In the genomic region with DNA sequence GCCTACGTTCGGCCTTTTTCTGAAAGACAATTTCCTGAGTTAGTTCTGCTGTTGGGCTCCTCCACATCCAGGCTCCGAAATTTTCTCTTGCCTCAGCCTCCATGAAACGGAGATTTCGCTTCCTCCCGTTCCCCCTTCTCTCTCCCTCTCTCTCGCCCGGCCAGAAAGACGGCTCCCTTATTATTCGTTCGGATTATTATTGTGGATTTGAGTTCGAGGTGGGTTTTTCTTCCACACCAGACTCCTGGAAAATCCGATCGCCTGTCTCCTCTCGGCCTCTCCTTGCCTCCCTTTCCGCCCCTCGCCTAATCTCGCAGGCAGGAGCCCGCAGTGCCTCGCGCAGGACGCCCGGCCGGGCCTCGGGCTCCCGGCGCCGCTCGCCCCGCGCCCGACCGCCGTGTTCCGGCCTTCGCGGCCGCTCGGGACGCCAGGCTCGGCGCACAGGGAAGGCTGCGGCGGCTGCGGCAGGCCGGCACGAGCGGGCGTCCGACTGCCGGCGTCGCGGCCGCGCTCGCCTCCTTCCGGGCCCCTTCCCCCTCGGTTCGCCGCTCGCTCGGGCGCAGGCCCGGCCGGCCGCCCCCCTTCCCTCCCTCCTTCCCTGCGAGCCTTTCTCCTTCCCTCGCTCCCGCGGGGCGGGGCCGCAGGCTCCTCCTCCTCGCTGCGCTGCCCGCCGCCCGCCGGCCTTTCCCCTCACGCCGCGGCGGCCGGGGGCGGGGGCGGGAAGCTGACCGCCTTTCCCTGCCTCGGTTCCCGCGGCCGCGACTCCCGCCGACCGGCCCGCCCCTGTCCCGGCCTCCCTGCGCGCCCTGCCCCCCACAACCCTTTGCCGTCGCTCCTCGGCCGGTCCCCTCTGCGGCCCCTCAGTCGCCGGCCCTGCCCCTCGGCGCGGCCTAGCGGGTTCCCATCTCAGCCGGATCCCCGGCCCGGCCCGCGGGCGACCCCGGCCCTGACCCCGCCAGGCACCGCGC, we compare ENCODE assay signal across 1 cellular context.
TF ChIP-seq lines count a peak whose summit lies in the region.

TSS of gene ARHGEF11 (minus strand) at position 492 of the 968 bp plus-strand sequence. CDS start 1,412 bp downstream, outside the sequence.

TF ChIP-seq in HepG2, 621 proteins besides CTCF, POLR2A, EP300 and RAD21 (continued from another document and continues in another):
- TF ChIP-seq UBTF (CRISPR knock-in tag; IDR thresholded peaks at IDR 0.05) (peak; percentile 86; the same call in 1 of the 2 replicates), FOXK2 (IDR thresholded peaks at IDR 0.05) (no peak), CSRNP2 (CRISPR knock-in tag; conservative IDR thresholded peaks at IDR 0.05; ENCODE audit: low read depth) (no peak), JUNB (CRISPR knock-in tag; IDR thresholded peaks at IDR 0.05; ENCODE audit: borderline replicate concordance) (no peak), JUND (CRISPR knock-in tag; IDR thresholded peaks at IDR 0.05) (no peak), ZNF281 (CRISPR knock-in tag; IDR thresholded peaks at IDR 0.05; ENCODE audit: borderline replicate concordance) (peak; percentile 92), FOXM1 (CRISPR knock-in tag; IDR thresholded peaks at IDR 0.05) (no peak), ZNF670 (CRISPR knock-in tag; IDR thresholded peaks at IDR 0.05; ENCODE audit: borderline replicate concordance) (no peak), NFE2L1 (CRISPR knock-in tag; IDR thresholded peaks at IDR 0.05; ENCODE audit: borderline replicate concordance) (no peak), ZFP37 (CRISPR knock-in tag; IDR thresholded peaks at IDR 0.05; ENCODE audit: borderline replicate concordance) (no peak), SMARCC2 (IDR thresholded peaks at IDR 0.05) (no peak), PAF1 (CRISPR knock-in tag; IDR thresholded peaks at IDR 0.05) (no peak), NPAS2 (CRISPR knock-in tag; IDR thresholded peaks at IDR 0.05; ENCODE audit: borderline replicate concordance) (no peak), SAP130 (CRISPR knock-in tag; IDR thresholded peaks at IDR 0.05; ENCODE audit: low read depth) (peak; percentile 57), ZNF576 (CRISPR knock-in tag; IDR thresholded peaks at IDR 0.05) (no peak), RBM39 (IDR thresholded peaks at IDR 0.05; ENCODE audit: low read depth, low read length, poor library complexity, severe bottlenecking) (no peak), REXO4 (CRISPR knock-in tag; IDR thresholded peaks at IDR 0.05; ENCODE audit: borderline replicate concordance) (no peak), MLLT10 (CRISPR knock-in tag; IDR thresholded peaks at IDR 0.05) (no peak), ZKSCAN8 (CRISPR knock-in tag; IDR thresholded peaks at IDR 0.05; ENCODE audit: borderline replicate concordance) (no peak), ZHX2 (IDR thresholded peaks at IDR 0.05; ENCODE audit: low read depth) (no peak), ZHX2 (CRISPR knock-in tag; IDR thresholded peaks at IDR 0.05; ENCODE audit: borderline replicate concordance) (0 out of 2 replicates have a peak, but pooled peaks have one; percentile 51), KDM3A (CRISPR knock-in tag; IDR thresholded peaks at IDR 0.05; ENCODE audit: low read depth) (no peak; the same call in 1 of the 2 replicates), ZNF564 (CRISPR knock-in tag; IDR thresholded peaks at IDR 0.05) (no peak), ZNF124 (CRISPR knock-in tag; IDR thresholded peaks at IDR 0.05) (no peak), CHD4 (IDR thresholded peaks at IDR 0.05; ENCODE audit: borderline replicate concordance, low read length) (no peak), KLF6 (CRISPR knock-in tag; IDR thresholded peaks at IDR 0.05) (peak; percentile 46; the same call in 1 of the 2 replicates), ZNF839 (CRISPR knock-in tag; IDR thresholded peaks at IDR 0.05; ENCODE audit: borderline replicate concordance) (no peak), ZNF709 (CRISPR knock-in tag; IDR thresholded peaks at IDR 0.05) (no peak), MAZ (IDR thresholded peaks at IDR 0.05; ENCODE audit: borderline replicate concordance, low read depth, low read length) (peak; percentile 72), MAZ (CRISPR knock-in tag; IDR thresholded peaks at IDR 0.05; ENCODE audit: low read depth) (peak; percentile 95), PBX3 (CRISPR knock-in tag; IDR thresholded peaks at IDR 0.05; ENCODE audit: borderline replicate concordance) (no peak), CCDC6 (CRISPR knock-in tag; IDR thresholded peaks at IDR 0.05) (peak; percentile 64; the same call in 1 of the 2 replicates)
- TF ChIP-seq, protein P1, sequence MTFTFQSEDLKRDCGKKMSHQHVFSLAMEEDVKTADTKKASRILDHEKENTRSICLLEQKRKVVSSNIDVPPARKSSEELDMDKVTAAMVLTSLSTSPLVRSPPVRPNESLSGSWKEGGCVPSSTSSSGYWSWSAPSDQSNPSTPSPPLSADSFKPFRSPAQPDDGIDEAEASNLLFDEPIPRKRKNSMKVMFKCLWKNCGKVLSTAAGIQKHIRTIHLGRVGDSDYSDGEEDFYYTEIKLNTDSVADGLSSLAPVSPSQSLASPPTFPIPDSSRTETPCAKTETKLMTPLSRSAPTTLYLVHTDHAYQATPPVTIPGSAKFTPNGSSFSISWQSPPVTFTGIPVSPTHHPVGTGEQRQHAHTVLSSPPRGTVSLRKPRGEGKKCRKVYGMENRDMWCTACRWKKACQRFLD (CRISPR knock-in tag; IDR thresholded peaks at IDR 0.05; ENCODE audit: borderline replicate concordance): no peak
- TF ChIP-seq, protein P2, sequence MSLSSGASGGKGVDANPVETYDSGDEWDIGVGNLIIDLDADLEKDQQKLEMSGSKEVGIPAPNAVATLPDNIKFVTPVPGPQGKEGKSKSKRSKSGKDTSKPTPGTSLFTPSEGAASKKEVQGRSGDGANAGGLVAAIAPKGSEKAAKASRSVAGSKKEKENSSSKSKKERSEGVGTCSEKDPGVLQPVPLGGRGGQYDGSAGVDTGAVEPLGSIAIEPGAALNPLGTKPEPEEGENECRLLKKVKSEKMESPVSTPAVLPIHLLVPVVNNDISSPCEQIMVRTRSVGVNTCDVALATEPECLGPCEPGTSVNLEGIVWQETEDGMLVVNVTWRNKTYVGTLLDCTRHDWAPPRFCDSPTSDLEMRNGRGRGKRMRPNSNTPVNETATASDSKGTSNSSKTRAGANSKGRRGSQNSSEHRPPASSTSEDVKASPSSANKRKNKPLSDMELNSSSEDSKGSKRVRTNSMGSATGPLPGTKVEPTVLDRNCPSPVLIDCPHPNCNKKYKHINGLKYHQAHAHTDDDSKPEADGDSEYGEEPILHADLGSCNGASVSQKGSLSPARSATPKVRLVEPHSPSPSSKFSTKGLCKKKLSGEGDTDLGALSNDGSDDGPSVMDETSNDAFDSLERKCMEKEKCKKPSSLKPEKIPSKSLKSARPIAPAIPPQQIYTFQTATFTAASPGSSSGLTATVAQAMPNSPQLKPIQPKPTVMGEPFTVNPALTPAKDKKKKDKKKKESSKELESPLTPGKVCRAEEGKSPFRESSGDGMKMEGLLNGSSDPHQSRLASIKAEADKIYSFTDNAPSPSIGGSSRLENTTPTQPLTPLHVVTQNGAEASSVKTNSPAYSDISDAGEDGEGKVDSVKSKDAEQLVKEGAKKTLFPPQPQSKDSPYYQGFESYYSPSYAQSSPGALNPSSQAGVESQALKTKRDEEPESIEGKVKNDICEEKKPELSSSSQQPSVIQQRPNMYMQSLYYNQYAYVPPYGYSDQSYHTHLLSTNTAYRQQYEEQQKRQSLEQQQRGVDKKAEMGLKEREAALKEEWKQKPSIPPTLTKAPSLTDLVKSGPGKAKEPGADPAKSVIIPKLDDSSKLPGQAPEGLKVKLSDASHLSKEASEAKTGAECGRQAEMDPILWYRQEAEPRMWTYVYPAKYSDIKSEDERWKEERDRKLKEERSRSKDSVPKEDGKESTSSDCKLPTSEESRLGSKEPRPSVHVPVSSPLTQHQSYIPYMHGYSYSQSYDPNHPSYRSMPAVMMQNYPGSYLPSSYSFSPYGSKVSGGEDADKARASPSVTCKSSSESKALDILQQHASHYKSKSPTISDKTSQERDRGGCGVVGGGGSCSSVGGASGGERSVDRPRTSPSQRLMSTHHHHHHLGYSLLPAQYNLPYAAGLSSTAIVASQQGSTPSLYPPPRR (CRISPR knock-in tag; IDR thresholded peaks at IDR 0.05; ENCODE audit: borderline replicate concordance): no peak
